Comparison of ENCODE assay signal across 7 cellular contexts in genomic region chr1:115907092-115907491, GRCh38.
"Had no signal": no experiment of that assay in that cellular context is flagged by ENCODE, and none has a peak within 500 bp of the region (broad histone marks: within the 10 kb centered on the region; RNA-seq: fewer than 3 reads in every experiment).

No MANE protein-coding gene starts in this region.

- DNase-seq: IMR-90, KBM-7, KG1 had no signal

- H3K27ac Mint-ChIP-seq: IgD-negative memory B cell had no signal

- H3K27ac ChIP-seq: HL-60 had no signal

- H3K4me1 Mint-ChIP-seq: IgD-negative memory B cell had no signal

- H3K36me3 Mint-ChIP-seq: IgD-negative memory B cell had no signal

- H3K4me3 Mint-ChIP-seq: IgD-negative memory B cell had no signal

- ATAC-seq: HepG2, K562 had no signal

- H3K4me3 ChIP-seq: K562 had no signal

- H3K9me3 Mint-ChIP-seq: IgD-negative memory B cell had no signal
